In genomic region chr7:120869700-120870099, GRCh38 we compare ENCODE assay signal across 19 cellular contexts. TPM values are rescaled to one million over a fixed set of nuclear protein-coding genes. Genes with fewer than 3 reads are reported as not detected.
DNase-seq lines count a peak whose midpoint lies in the region; ATAC-seq lines count a peak whose summit lies in the region.
"Had no signal": no experiment of that assay in that cellular context is flagged by ENCODE, and none has a peak within 500 bp of the region (broad histone marks: within the 10 kb centered on the region; RNA-seq: fewer than 3 reads in every experiment).

No MANE protein-coding gene starts in this region.

- H3K9me3 Mint-ChIP-seq in activated T-helper 2 cell treated with anti-CD3 and anti-CD28 coated beads, Interferon-gamma antibody, Interleukin-2, Interleukin-4, amounts not matched to agents 10 μg/mL and 5 μg/mL and 100 μg/mL, durations not matched to agents 14 hours and 24 hours and 36 hours = no peaks in the 10 kb centered on the region
- H3K9me3 Mint-ChIP-seq: activated B cell treated with CpG ODN at 0.5 μM for 24 hours, brain, H9 had no signal

- ATAC-seq in GM18499 (IDR thresholded peaks at IDR 0.05; ENCODE audit: insufficient read depth, unreplicated experiment) = peak; percentile 67
- ATAC-seq in GM19351 (IDR thresholded peaks at IDR 0.05; ENCODE audit: unreplicated experiment) = peak; percentile 58
- peak; percentile 40 for ATAC-seq in GM21786 (IDR thresholded peaks at IDR 0.05; ENCODE audit: unreplicated experiment)
- ATAC-seq in HG03159 (IDR thresholded peaks at IDR 0.05; ENCODE audit: unreplicated experiment) = peak; percentile 59
- ATAC-seq: activated CD8-positive, alpha-beta memory T cell treated with anti-CD3 and anti-CD28 coated beads, Interleukin-2, amount 10 ng/mL, durations not matched to agents 7 days and 5 days; left lung; stimulated activated naive CD8-positive, alpha-beta T cell treated with anti-CD3 and anti-CD28 coated beads, Interleukin-15, Interleukin-2, amounts not matched to agents 100 U/mL and 50 U/mL, for 24 hours had no signal

- peaks cover 16% of the 10 kb centered on the region for H3K27me3 Mint-ChIP-seq in activated T-helper 2 cell treated with anti-CD3 and anti-CD28 coated beads, Interferon-gamma antibody, Interleukin-2, Interleukin-4, amounts not matched to agents 10 μg/mL and 5 μg/mL and 100 μg/mL, durations not matched to agents 14 hours and 24 hours and 36 hours (ENCODE audit: low read depth)
- H3K27me3 Mint-ChIP-seq: brain had no signal

- no peak overlapping the region for H3K27ac Mint-ChIP-seq in activated T-helper 2 cell treated with anti-CD3 and anti-CD28 coated beads, Interferon-gamma antibody, Interleukin-2, Interleukin-4, amounts not matched to agents 10 μg/mL and 5 μg/mL and 100 μg/mL, durations not matched to agents 14 hours and 24 hours and 36 hours
- H3K27ac Mint-ChIP-seq: activated B cell treated with CpG ODN at 0.5 μM for 24 hours; activated CD8-positive, alpha-beta memory T cell treated with anti-CD3 and anti-CD28 coated beads, Interleukin-2, amount 10 ng/mL, durations not matched to agents 7 days and 5 days; brain; CD4-positive, alpha-beta memory T cell; H9 had no signal

- H3K4me3 Mint-ChIP-seq in activated T-helper 2 cell treated with anti-CD3 and anti-CD28 coated beads, Interferon-gamma antibody, Interleukin-2, Interleukin-4, amounts not matched to agents 10 μg/mL and 5 μg/mL and 100 μg/mL, durations not matched to agents 14 hours and 24 hours and 36 hours (ENCODE audit: low read depth) = no peak overlapping the region
- H3K4me3 Mint-ChIP-seq: activated B cell treated with CpG ODN at 0.5 μM for 24 hours; activated CD8-positive, alpha-beta memory T cell treated with anti-CD3 and anti-CD28 coated beads, Interleukin-2, amount 10 ng/mL, durations not matched to agents 7 days and 5 days; brain; CD4-positive, alpha-beta memory T cell; H9 had no signal

- no peaks in the 10 kb centered on the region for H3K4me1 Mint-ChIP-seq in activated T-helper 2 cell treated with anti-CD3 and anti-CD28 coated beads, Interferon-gamma antibody, Interleukin-2, Interleukin-4, amounts not matched to agents 10 μg/mL and 5 μg/mL and 100 μg/mL, durations not matched to agents 14 hours and 24 hours and 36 hours (ENCODE audit: low read depth)
- H3K4me1 Mint-ChIP-seq: activated B cell treated with CpG ODN at 0.5 μM for 24 hours; CD4-positive, alpha-beta memory T cell had no signal

- DNase-seq in activated T-helper 2 cell treated with anti-CD3 and anti-CD28 coated beads, Interferon-gamma antibody, Interleukin-2, Interleukin-4, amounts not matched to agents 10 μg/mL and 5 μg/mL and 100 μg/mL, durations not matched to agents 14 hours and 24 hours and 36 hours (ENCODE audit: low spot score) = no peak
- DNase-seq in NCI-H524 treated with DMSO at 0.1 percent for 48 hours (lab: John Stamatoyannopoulos, UW) = no peak
- no peak for DNase-seq in SW480 (ENCODE audit: low spot score)
- no peak for DNase-seq in amygdala (lab: John Stamatoyannopoulos, UW)
- DNase-seq: activated B cell treated with CpG ODN at 0.5 μM for 24 hours; activated CD8-positive, alpha-beta memory T cell treated with anti-CD3 and anti-CD28 coated beads, Interleukin-2, amount 10 ng/mL, durations not matched to agents 7 days and 5 days; activated naive CD4-positive, alpha-beta T cell treated with Interleukin-2 at 50 U/mL for 16 hours; CD4-positive, alpha-beta memory T cell; effector CD4-positive, alpha-beta T cell; H9; left lung; NCI-H1417 treated with DMSO at 0.1 percent for 48 hours; small intestine; stimulated activated naive CD8-positive, alpha-beta T cell treated with anti-CD3 and anti-CD28 coated beads, Interleukin-15, Interleukin-2, amounts not matched to agents 100 U/mL and 50 U/mL, for 24 hours had no signal

- intact Hi-C loops in activated T-helper 2 cell treated with anti-CD3 and anti-CD28 coated beads, Interferon-gamma antibody, Interleukin-2, Interleukin-4, amounts not matched to agents 10 μg/mL and 5 μg/mL and 100 μg/mL, durations not matched to agents 14 hours and 24 hours and 36 hours (cut with micrococcal nuclease) = no loop called here

- H3K36me3 Mint-ChIP-seq in activated T-helper 2 cell treated with anti-CD3 and anti-CD28 coated beads, Interferon-gamma antibody, Interleukin-2, Interleukin-4, amounts not matched to agents 10 μg/mL and 5 μg/mL and 100 μg/mL, durations not matched to agents 14 hours and 24 hours and 36 hours (ENCODE audit: low read depth) = no peaks in the 10 kb centered on the region
- H3K36me3 Mint-ChIP-seq: activated CD8-positive, alpha-beta memory T cell treated with anti-CD3 and anti-CD28 coated beads, Interleukin-2, amount 10 ng/mL, durations not matched to agents 7 days and 5 days; brain; CD4-positive, alpha-beta memory T cell had no signal

RNA-seq across cellular contexts. Expression of gene TSPAN12, which starts 11.8 kb away (rescaled TPM):
- not detected in 2 replicates for total RNA-seq in activated T-helper 2 cell treated with anti-CD3 and anti-CD28 coated beads, Interferon-gamma antibody, Interleukin-2, Interleukin-4, amounts not matched to agents 10 μg/mL and 5 μg/mL and 100 μg/mL, durations not matched to agents 14 hours and 24 hours and 36 hours
- total RNA-seq: activated B cell treated with CpG ODN at 0.5 μM for 24 hours; activated CD8-positive, alpha-beta memory T cell treated with anti-CD3 and anti-CD28 coated beads, Interleukin-2, amount 10 ng/mL, durations not matched to agents 7 days and 5 days; CD4-positive, alpha-beta memory T cell had no signal
